10 cellular contexts compared by ENCODE assay signal in genomic region chr6:32186496-32186840, GRCh38. TPM values are rescaled to one million over a fixed set of nuclear protein-coding genes. Genes with fewer than 3 reads are reported as not detected.
DNase-seq lines count a peak whose midpoint lies in the region; TF ChIP-seq lines count a peak whose summit lies in the region.
"Had no signal": no experiment of that assay in that cellular context is flagged by ENCODE, and none has a peak within 500 bp of the region (broad histone marks: within the 10 kb centered on the region; RNA-seq: fewer than 3 reads in every experiment).

No MANE protein-coding gene starts in this region.

- H3K4me1 ChIP-seq in adrenal gland (replicated peaks in 1 of 2) = peaks cover 16 to 39% of the 10 kb centered on the region in 2 donors
- H3K4me1 ChIP-seq in muscle layer of duodenum (ENCODE audit: control insufficient read depth in 1 of 2, insufficient read depth in 2 of 2, low read length in 2 of 2) = peaks cover 7 to 43% of the 10 kb centered on the region in 2 donors
- H3K4me1 ChIP-seq in transverse colon = peaks cover 10 to 52% (median 33%) of the 10 kb centered on the region in 4 donors
- peaks cover 7% of the 10 kb centered on the region; the same call in 1 of the 2 replicates for H3K4me1 ChIP-seq in SJCRH30

- H3K9me3 ChIP-seq in adrenal gland (replicated peaks in 1 of 3) = no peaks in the 10 kb centered on the region
- no peaks in the 10 kb centered on the region for H3K9me3 ChIP-seq in muscle layer of duodenum (ENCODE audit: control insufficient read depth in 1 of 2, low read length in 2 of 2)
- no peaks in the 10 kb centered on the region for H3K9me3 ChIP-seq in transverse colon
- no peaks in the 10 kb centered on the region for H3K9me3 ChIP-seq in SJCRH30 (replicated peaks)

- H3K4me3 ChIP-seq in adrenal gland (no peak overlapping the region), muscle layer of duodenum (ENCODE audit: low read depth in 1 of 2, low read length in 2 of 2) (no peak overlapping the region), transverse colon (no peak overlapping the region), SJCRH30 (no peak overlapping the region)

- DNase-seq in activated naive CD4-positive, alpha-beta T cell treated with Interleukin-2 at 50 U/mL for 16 hours = no peak
- DNase-seq in adrenal gland = no peak
- DNase-seq in transverse colon = no peak
- DNase-seq in SJCRH30 = no peak
- no peak for DNase-seq in cerebellar cortex (ENCODE audit: low spot score)
- DNase-seq in NCI-H2029 (lab: John Stamatoyannopoulos, UW) = no peak
- DNase-seq: activated effector memory CD4-positive, alpha-beta T cell treated with Interleukin-2 at 50 U/mL for 16 hours; NCI-H1694 had no signal

- H3K27me3 ChIP-seq in adrenal gland (no peaks in the 10 kb centered on the region), muscle layer of duodenum (ENCODE audit: low read depth, low read length) (no peaks in the 10 kb centered on the region), transverse colon (no peaks in the 10 kb centered on the region), SJCRH30 (no peaks in the 10 kb centered on the region)

- H3K27ac ChIP-seq in adrenal gland (peak overlapping the region; percentile 60 to 81 (median 76)), muscle layer of duodenum (ENCODE audit: low read length) (peak overlapping the region; percentile 32), transverse colon (peak overlapping the region; percentile 75 to 98 (median 94)), SJCRH30 (no peak overlapping the region)

- H3K36me3 Mint-ChIP-seq in activated naive CD4-positive, alpha-beta T cell treated with anti-CD3 and anti-CD28 coated beads, Interleukin-2, amount 50 U/mL, for 24 hours = peaks cover 12% of the 10 kb centered on the region

- TF ChIP-seq CTCF in adrenal gland (IDR thresholded peaks at IDR 0.05) (no peak), transverse colon (IDR thresholded peaks at IDR 0.05) (no peak)

- intact Hi-C loops in adrenal gland (cut with DNase I) (no loop called here), transverse colon (cut with DNase I; ENCODE audit: low total_unique reads) (no loop called here)

- H3K27me3 Mint-ChIP-seq in activated naive CD4-positive, alpha-beta T cell treated with anti-CD3 and anti-CD28 coated beads, Interleukin-2, amount 50 U/mL, for 24 hours = no peaks in the 10 kb centered on the region

- peaks cover 0 to 43% of the 10 kb centered on the region in 2 donors for H3K36me3 ChIP-seq in adrenal gland (replicated peaks in 1 of 2)
- peaks cover 29 to 38% of the 10 kb centered on the region in 2 donors for H3K36me3 ChIP-seq in muscle layer of duodenum (ENCODE audit: control insufficient read depth in 1 of 2, insufficient read depth in 2 of 2, low read length in 2 of 2)
- H3K36me3 ChIP-seq in transverse colon = peaks cover 0 to 7% (median 2%) of the 10 kb centered on the region in 4 donors
- peaks cover 4% of the 10 kb centered on the region; the same call in 1 of the 2 replicates for H3K36me3 ChIP-seq in SJCRH30

- in situ Hi-C loops in transverse colon (cut with MboI; ENCODE audit: low pct_ligation_motif_present in 1 of 4, low pct_unique_long_range_greater_than_20kb in 1 of 4, low sequenced_read_pairs in 3 of 4) = no loop called here

- H3K4me3 Mint-ChIP-seq in activated naive CD4-positive, alpha-beta T cell treated with anti-CD3 and anti-CD28 coated beads, Interleukin-2, amount 50 U/mL, for 24 hours = peak overlapping the region; percentile 15

- no peak for TF ChIP-seq EP300 in transverse colon (IDR thresholded peaks at IDR 0.05; ENCODE audit: low read depth)

- no peaks in the 10 kb centered on the region for H3K9me3 Mint-ChIP-seq in activated naive CD4-positive, alpha-beta T cell treated with anti-CD3 and anti-CD28 coated beads, Interleukin-2, amount 50 U/mL, for 24 hours

- 66 to 77% (median 70%) methylated on average over 6 of the region's 6 CpGs for WGBS in adrenal gland, 4 donors
- 68 to 73% methylated on average over 4 to 6 of the region's 6 CpGs for WGBS in transverse colon (ENCODE audit: low coverage in 1 of 2), 2 donors

- TF ChIP-seq POLR2A in adrenal gland (IDR thresholded peaks at IDR 0.05) (no peak), transverse colon (IDR thresholded peaks at IDR 0.05) (no peak)

- H3K27ac Mint-ChIP-seq in activated naive CD4-positive, alpha-beta T cell treated with anti-CD3 and anti-CD28 coated beads, Interleukin-2, amount 50 U/mL, for 24 hours = peak overlapping the region; percentile 63

- peaks cover 62% of the 10 kb centered on the region for H3K4me1 Mint-ChIP-seq in activated naive CD4-positive, alpha-beta T cell treated with anti-CD3 and anti-CD28 coated beads, Interleukin-2, amount 50 U/mL, for 24 hours

RNA-seq across cellular contexts. Expression of gene AGER, which starts 2.4 kb away (rescaled TPM):
- total RNA-seq in adrenal gland = 1 to 10 TPM in 7 of 8 donors, not detected in 1; 1.4 to 9.7 (median 2.7) TPM
- 10 to 100 TPM in 2 of 3 donors, 1 to 10 TPM in 1; 1.7 to 63.9 (median 18.1) TPM for polyA plus RNA-seq in adrenal gland
- 1 to 10 TPM; 1.1 to 9.0 (median 2.7) TPM for total RNA-seq in transverse colon
- 0.71 and 1.4 TPM in 2 replicates for total RNA-seq in SJCRH30 (2014; rRNA removed; shearing (Covaris generic))

RNA-seq across cellular contexts. Expression of gene PBX2, which starts 3.5 kb away (rescaled TPM):
- 100 to 1,000 TPM in 1 of 8 donors, 10 to 100 TPM in 7; 37.4 to 109 (median 61.3) TPM for total RNA-seq in adrenal gland
- polyA plus RNA-seq in adrenal gland = 100 to 1,000 TPM in 1 of 3 donors, 10 to 100 TPM in 2; 46.6 to 211 (median 85.1) TPM
- total RNA-seq in transverse colon = 10 to 100 TPM; 34.4 to 87.5 (median 41.3) TPM
- 39.4 and 41.7 TPM in 2 replicates for total RNA-seq in SJCRH30 (2014; rRNA removed; shearing (Covaris generic))

RNA-seq across cellular contexts. Expression of gene GPSM3, which starts 6.0 kb away (rescaled TPM):
- 10 to 100 TPM; 12.7 to 40.3 (median 19.2) TPM for total RNA-seq in adrenal gland
- polyA plus RNA-seq in adrenal gland = 10 to 100 TPM in 2 of 3 donors, 1 to 10 TPM in 1; 4.8 to 32.2 (median 15.9) TPM
- 1 to 10 TPM in 3 of 4 donors, under 1 TPM in 1; 1.00 to 8.6 (median 6.7) TPM for total RNA-seq in transverse colon
- total RNA-seq in SJCRH30 (2014; rRNA removed; shearing (Covaris generic)) = 2.8 and 3.6 TPM in 2 replicates

RNA-seq across cellular contexts. Expression of gene RNF5, which starts 8.3 kb away (rescaled TPM):
- 100 to 1,000 TPM in 6 of 8 donors, 10 to 100 TPM in 2; 90.6 to 146 (median 116) TPM for total RNA-seq in adrenal gland
- polyA plus RNA-seq in adrenal gland = 100 to 1,000 TPM in 1 of 3 donors, 10 to 100 TPM in 2; 47.2 to 120 (median 93.2) TPM
- 100 to 1,000 TPM in 3 of 4 donors, 10 to 100 TPM in 1; 36.0 to 212 (median 120) TPM for total RNA-seq in transverse colon
- total RNA-seq in SJCRH30 (2014; rRNA removed; shearing (Covaris generic)) = 60.0 and 63.7 TPM in 2 replicates

RNA-seq across cellular contexts. Expression of gene AGPAT1, which starts 10.6 kb away (rescaled TPM):
- total RNA-seq in adrenal gland = 10 to 100 TPM; 51.9 to 91.9 (median 70.2) TPM
- 10 to 100 TPM; 63.5 to 75.8 (median 70.1) TPM for polyA plus RNA-seq in adrenal gland
- 10 to 100 TPM; 17.9 to 67.2 (median 50.1) TPM for total RNA-seq in transverse colon
- total RNA-seq in SJCRH30 (2014; rRNA removed; shearing (Covaris generic)) = 66.1 and 70.3 TPM in 2 replicates
